11 cellular contexts compared by ENCODE assay signal in genomic region chr13:23876265-23876664, GRCh38. TPM values are rescaled to one million over a fixed set of nuclear protein-coding genes. Genes with fewer than 3 reads are reported as not detected.
A peak's percentile ranks its signal among the peaks of the same experiment; 100 is the strongest.
DNase-seq lines count a peak whose midpoint lies in the region; ATAC-seq and TF ChIP-seq lines count a peak whose summit lies in the region.
"Had no signal": no experiment of that assay in that cellular context is flagged by ENCODE, and none has a peak within 500 bp of the region (broad histone marks: within the 10 kb centered on the region; RNA-seq: fewer than 3 reads in every experiment).

No MANE protein-coding gene starts in this region.

- no peak overlapping the region for H3K27ac ChIP-seq in PC-9

- no peaks in the 10 kb centered on the region for H3K9me3 Mint-ChIP-seq in activated CD4-positive, alpha-beta T cell treated with anti-CD3 and anti-CD28 coated beads, Interleukin-2, amount 10 ng/mL, durations not matched to agents 7 days and 5 days
- H3K9me3 Mint-ChIP-seq: activated naive CD4-positive, alpha-beta T cell treated with anti-CD3 and anti-CD28 coated beads, Interleukin-2, amount 50 U/mL, for 24 hours had no signal

- no peaks in the 10 kb centered on the region for H3K27me3 ChIP-seq in PC-9 (ENCODE audit: insufficient read depth, low read depth)

- H3K4me1 Mint-ChIP-seq in activated CD4-positive, alpha-beta T cell treated with anti-CD3 and anti-CD28 coated beads, Interleukin-2, amount 10 ng/mL, durations not matched to agents 7 days and 5 days = no peaks in the 10 kb centered on the region
- H3K4me1 Mint-ChIP-seq: activated naive CD4-positive, alpha-beta T cell treated with anti-CD3 and anti-CD28 coated beads, Interleukin-2, amount 50 U/mL, for 24 hours had no signal

- POLR2A ChIA-PET in AG04449 (lab: Yijun Ruan, JAX) (no interaction called here), PC-9 (lab: Charles Lee; ENCODE audit: unreplicated experiment) (no interaction called here)
- POLR2A ChIA-PET in activated CD4-positive, alpha-beta T cell treated with anti-CD3 and anti-CD28 coated beads, Interleukin-2, amount 10 ng/mL, durations not matched to agents 7 days and 5 days (lab: Charles Lee) = no interaction called here

- no peak overlapping the region for H2AFZ ChIP-seq in PC-9

- TF ChIP-seq CTCF in AG04449 (IDR thresholded peaks at IDR 0.05; ENCODE audit: insufficient read depth, low read length, missing control alignments) (peak; percentile 48), GM13976 (IDR thresholded peaks at IDR 0.05; ENCODE audit: borderline replicate concordance, control extremely low read depth, extremely low read depth, insufficient read depth, missing control alignments) (peak; percentile 18), PC-9 (conservative IDR thresholded peaks at IDR 0.05) (peak; percentile 50)

- no peaks in the 10 kb centered on the region for H3F3A ChIP-seq in PC-9 (ENCODE audit: insufficient read depth, low read depth)

- CTCF ChIA-PET in AG04449 (lab: Yijun Ruan, JAX) = interaction anchor here (0.6 kb wide), 1 partner anchor 13 kb away, joined by 3 read pairs; the partner anchor contains the start of gene MIPEP
- CTCF ChIA-PET in PC-9 (lab: Charles Lee) = no interaction called here
- CTCF ChIA-PET in activated CD4-positive, alpha-beta T cell treated with anti-CD3 and anti-CD28 coated beads, Interleukin-2, amount 10 ng/mL, durations not matched to agents 7 days and 5 days (lab: Charles Lee) = no interaction called here

- DNase-seq in AG04449 (ENCODE audit: low read depth, low spot score) (no peak), GM13976 (ENCODE audit: low spot score) (no peak), PC-9 (no peak), globus pallidus (ENCODE audit: low spot score) (peak; percentile 63)
- DNase-seq in activated effector memory CD4-positive, alpha-beta T cell treated with Interleukin-2 at 50 U/mL for 16 hours = no peak
- no peak for DNase-seq in activated CD4-positive, alpha-beta T cell treated with anti-CD3 and anti-CD28 coated beads, Interleukin-2, amount 10 ng/mL, durations not matched to agents 7 days and 5 days
- DNase-seq: NCI-H1417 treated with DMSO at 0.1 percent for 48 hours; stimulated activated naive CD8-positive, alpha-beta T cell treated with anti-CD3 and anti-CD28 coated beads, Interleukin-15, Interleukin-2, amounts not matched to agents 100 U/mL and 50 U/mL, for 24 hours had no signal

- in situ Hi-C loops in GM13976 (cut with MboI; ENCODE audit: low sequenced_read_pairs, unreplicated experiment) = loop anchor here (25.0 kb wide), 1 partner anchor 414 kb away; no protein-coding TSS in a partner anchor

- ATAC-seq in GM18511 (IDR thresholded peaks at IDR 0.05; ENCODE audit: unreplicated experiment) (no peak), HG02981 (IDR thresholded peaks at IDR 0.05; ENCODE audit: unreplicated experiment) (no peak)
- ATAC-seq: stimulated activated naive CD8-positive, alpha-beta T cell treated with anti-CD3 and anti-CD28 coated beads, Interleukin-15, Interleukin-2, amounts not matched to agents 100 U/mL and 50 U/mL, for 24 hours had no signal

- no peaks in the 10 kb centered on the region for H3K36me3 ChIP-seq in PC-9 (ENCODE audit: low read depth)

- no peak overlapping the region for H3K4me2 ChIP-seq in PC-9

- 0 out of 2 replicates have a peak, but pooled peaks cover 4% of the 10 kb centered on the region for H4K20me1 ChIP-seq in PC-9 (ENCODE audit: insufficient read depth)

- H3K4me3 ChIP-seq in AG04449 (ENCODE audit: low read depth, low read length) (no peak overlapping the region), PC-9 (no peak overlapping the region)

- BruUV-seq in PC-9 (replicated peaks; lab: Mats Ljungman, UMichigan) = no TSS peak

- H3K4me1 ChIP-seq in PC-9 (replicated peaks; ENCODE audit: insufficient read depth) = no peaks in the 10 kb centered on the region

- peaks cover 4% of the 10 kb centered on the region for H3K36me3 Mint-ChIP-seq in activated CD4-positive, alpha-beta T cell treated with anti-CD3 and anti-CD28 coated beads, Interleukin-2, amount 10 ng/mL, durations not matched to agents 7 days and 5 days (ENCODE audit: low read depth)

- intact Hi-C loops in PC-9 (cut with micrococcal nuclease; ENCODE audit: unreplicated experiment) = no loop called here

- H3K9me3 ChIP-seq in PC-9 (ENCODE audit: insufficient read depth, low read depth) = no peaks in the 10 kb centered on the region

- H3K27ac Mint-ChIP-seq in activated CD4-positive, alpha-beta T cell treated with anti-CD3 and anti-CD28 coated beads, Interleukin-2, amount 10 ng/mL, durations not matched to agents 7 days and 5 days = no peak overlapping the region
- H3K27ac Mint-ChIP-seq: activated naive CD4-positive, alpha-beta T cell treated with anti-CD3 and anti-CD28 coated beads, Interleukin-2, amount 50 U/mL, for 24 hours had no signal

- H3K4me3 Mint-ChIP-seq in activated CD4-positive, alpha-beta T cell treated with anti-CD3 and anti-CD28 coated beads, Interleukin-2, amount 10 ng/mL, durations not matched to agents 7 days and 5 days = no peak overlapping the region
- H3K4me3 Mint-ChIP-seq: activated naive CD4-positive, alpha-beta T cell treated with anti-CD3 and anti-CD28 coated beads, Interleukin-2, amount 50 U/mL, for 24 hours had no signal

- H3K79me2 ChIP-seq in PC-9 (ENCODE audit: low read depth) = no peaks in the 10 kb centered on the region

- no peaks in the 10 kb centered on the region for H3K9me2 ChIP-seq in PC-9 (ENCODE audit: insufficient read depth)

- H3K27me3 Mint-ChIP-seq in activated CD4-positive, alpha-beta T cell treated with anti-CD3 and anti-CD28 coated beads, Interleukin-2, amount 10 ng/mL, durations not matched to agents 7 days and 5 days = no peaks in the 10 kb centered on the region
- H3K27me3 Mint-ChIP-seq: activated naive CD4-positive, alpha-beta T cell treated with anti-CD3 and anti-CD28 coated beads, Interleukin-2, amount 50 U/mL, for 24 hours had no signal

RNA-seq across cellular contexts. Expression of gene MIPEP, which starts 12.9 kb away (rescaled TPM):
- total RNA-seq in PC-9 (2021) = 18.6 and 22.9 TPM in 2 replicates
- 1 to 10 TPM; 8.2 to 10.0 TPM for total RNA-seq in activated CD4-positive, alpha-beta T cell treated with anti-CD3 and anti-CD28 coated beads, Interleukin-2, amount 10 ng/mL, durations not matched to agents 7 days and 5 days

RNA-seq across cellular contexts. Expression of gene C1QTNF9B, which starts 21.0 kb away (rescaled TPM):
- total RNA-seq in PC-9 (2021) = not detected in 2 replicates
- not detected for total RNA-seq in activated CD4-positive, alpha-beta T cell treated with anti-CD3 and anti-CD28 coated beads, Interleukin-2, amount 10 ng/mL, durations not matched to agents 7 days and 5 days
